Comparison of ENCODE assay signal across 13 cellular contexts in the genomic region with DNA sequence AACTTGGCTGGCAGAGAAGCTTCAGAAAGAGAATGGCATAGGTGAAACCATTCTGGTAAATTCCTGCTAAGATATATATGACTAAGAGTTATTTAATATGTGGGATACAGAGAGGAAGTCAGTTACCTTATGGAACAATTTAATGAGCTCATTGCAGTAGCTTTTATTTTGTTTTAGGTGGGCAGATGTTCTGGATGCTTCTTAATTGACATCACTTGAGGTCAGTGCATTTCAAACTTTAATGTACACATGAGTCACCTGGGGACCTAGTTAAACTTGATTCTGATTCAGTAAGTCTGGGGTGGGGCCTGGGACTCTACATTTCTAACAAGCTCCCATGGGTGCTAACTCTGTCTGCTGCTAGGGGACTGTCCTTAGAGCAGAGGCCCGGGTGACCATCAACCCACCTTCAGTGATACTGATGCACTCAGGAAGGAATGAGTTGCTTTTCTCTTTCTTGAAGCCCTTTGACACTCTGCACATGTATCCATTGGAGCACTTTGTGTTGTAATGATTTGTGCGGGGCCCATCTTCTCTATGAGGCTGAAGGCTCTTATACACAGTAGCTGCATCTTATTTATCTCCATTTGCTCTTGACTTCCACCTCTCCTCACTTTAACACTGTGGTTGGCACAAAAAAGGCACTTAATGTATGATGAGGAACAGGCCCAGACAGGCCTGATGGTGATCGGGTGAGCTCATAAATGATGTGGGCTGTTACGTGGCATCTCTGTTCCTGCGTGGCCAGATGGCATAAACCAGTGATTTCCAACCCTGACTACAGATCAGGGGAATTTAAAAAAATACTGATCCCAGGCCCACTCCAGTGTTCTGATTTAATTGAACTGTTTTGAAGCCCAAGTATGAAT. TPM values are rescaled to one million over a fixed set of nuclear protein-coding genes. Genes with fewer than 3 reads are reported as not detected.
DNase-seq lines count a peak whose midpoint lies in the region; ATAC-seq and TF ChIP-seq lines count a peak whose summit lies in the region.
"Had no signal": no experiment of that assay in that cellular context is flagged by ENCODE, and none has a peak within 500 bp of the region (broad histone marks: within the 10 kb centered on the region; RNA-seq: fewer than 3 reads in every experiment).

No MANE protein-coding gene starts in this region.

- no peak for TF ChIP-seq POLR2A in transverse colon (IDR thresholded peaks at IDR 0.05)

- H3K9me3 ChIP-seq in transverse colon: peaks cover 7 to 8% of the 10 kb centered on the region in 2 donors

- peaks cover 23% of the 10 kb centered on the region for H3K27me3 Mint-ChIP-seq in stimulated activated memory B cell treated with anti-CD40 and anti-IgM and Interleukin-4, amounts not matched to agents 10 μg/mL and 1 μg/mL and 100 μg/mL, for 72 hours

- H3K9me3 Mint-ChIP-seq in stimulated activated memory B cell treated with anti-CD40 and anti-IgM and Interleukin-4, amounts not matched to agents 10 μg/mL and 1 μg/mL and 100 μg/mL, for 72 hours: peaks cover 7% of the 10 kb centered on the region

- H3K4me3 ChIP-seq in epithelial cell of esophagus (ENCODE audit: low read length) (no peak overlapping the region), transverse colon (no peak overlapping the region)

- peak; percentile 36 for ATAC-seq in stimulated activated memory B cell treated with anti-CD40 and anti-IgM and Interleukin-4, amounts not matched to agents 10 μg/mL and 1 μg/mL and 100 μg/mL, for 72 hours
- no peak for ATAC-seq in HG03520 (IDR thresholded peaks at IDR 0.05; ENCODE audit: unreplicated experiment)
- ATAC-seq: effector memory CD8-positive, alpha-beta T cell had no signal

- H3K4me1 ChIP-seq in transverse colon: peaks cover 0 to 9% (median 4%) of the 10 kb centered on the region in 4 donors
- H3K4me1 ChIP-seq: parathyroid adenoma had no signal

- in situ Hi-C loops in transverse colon (cut with MboI; ENCODE audit: low pct_ligation_motif_present in 1 of 4, low pct_unique_long_range_greater_than_20kb in 1 of 4, low sequenced_read_pairs in 3 of 4): no loop called here

- intact Hi-C loops in transverse colon (cut with DNase I; ENCODE audit: low total_unique reads): no loop called here

- no peaks in the 10 kb centered on the region for H3K27me3 ChIP-seq in transverse colon

- TF ChIP-seq EP300 in transverse colon (IDR thresholded peaks at IDR 0.05; ENCODE audit: low read depth): no peak

- no peaks in the 10 kb centered on the region for H3K36me3 ChIP-seq in transverse colon

- H3K36me3 Mint-ChIP-seq in stimulated activated memory B cell treated with anti-CD40 and anti-IgM and Interleukin-4, amounts not matched to agents 10 μg/mL and 1 μg/mL and 100 μg/mL, for 72 hours: no peaks in the 10 kb centered on the region

- H3K27ac ChIP-seq in transverse colon: no peak overlapping the region
- H3K27ac ChIP-seq: parathyroid adenoma had no signal

- TF ChIP-seq CTCF in epithelial cell of esophagus (IDR thresholded peaks at IDR 0.05; ENCODE audit: insufficient read depth, low read depth, low read length, missing control alignments) (no peak), transverse colon (IDR thresholded peaks at IDR 0.05) (no peak)

- DNase-seq in NCI-H524 (lab: John Stamatoyannopoulos, UW): peak; percentile 22 to 38
- no peak for DNase-seq in NCI-H524 treated with DMSO at 0.1 percent for 48 hours (lab: John Stamatoyannopoulos, UW)
- peak; percentile 80 for DNase-seq in NCI-H2171 treated with DMSO at 0.1 percent for 48 hours (lab: John Stamatoyannopoulos, UW)
- DNase-seq in epithelial cell of esophagus (ENCODE audit: low read depth): peak; percentile 98
- no peak for DNase-seq in GM19240 (ENCODE audit: insufficient read length, low spot score)
- DNase-seq in transverse colon: no peak
- DNase-seq: effector memory CD8-positive, alpha-beta T cell; glutamatergic neuron; Kasumi-1; kidney had no signal

- H3K4me1 Mint-ChIP-seq in stimulated activated memory B cell treated with anti-CD40 and anti-IgM and Interleukin-4, amounts not matched to agents 10 μg/mL and 1 μg/mL and 100 μg/mL, for 72 hours: peaks cover 5% of the 10 kb centered on the region

- 80 to 86% methylated on average over 1 to 5 of the region's 5 CpGs for WGBS in transverse colon (ENCODE audit: low coverage in 1 of 2), 2 donors

- no peak overlapping the region for H3K4me3 Mint-ChIP-seq in stimulated activated memory B cell treated with anti-CD40 and anti-IgM and Interleukin-4, amounts not matched to agents 10 μg/mL and 1 μg/mL and 100 μg/mL, for 72 hours
- H3K4me3 Mint-ChIP-seq: effector memory CD8-positive, alpha-beta T cell had no signal

- no peak overlapping the region for H3K27ac Mint-ChIP-seq in stimulated activated memory B cell treated with anti-CD40 and anti-IgM and Interleukin-4, amounts not matched to agents 10 μg/mL and 1 μg/mL and 100 μg/mL, for 72 hours
- H3K27ac Mint-ChIP-seq: effector memory CD8-positive, alpha-beta T cell had no signal

RNA-seq across cellular contexts. Expression of a gene that starts 47.8 kb away (rescaled TPM):
- total RNA-seq in transverse colon: 10 to 100 TPM in 1 of 4 donors, 1 to 10 TPM in 3; 4.9 to 11.5 (median 6.9) TPM

Comparison
In these comparisons a context has a peak if more than half of its experiments do, and no peak if none do; other contexts are left out.
1. DNase-seq: peak in NCI-H524 (2 of 2), NCI-H2171 treated with DMSO at 0.1 percent for 48 hours (single experiment) and epithelial cell of esophagus (single experiment); none in NCI-H524 treated with DMSO at 0.1 percent for 48 hours (single experiment), GM19240 (single experiment) and transverse colon (single experiment).